Comparison of ENCODE assay signal across 8 cellular contexts in the genomic region with DNA sequence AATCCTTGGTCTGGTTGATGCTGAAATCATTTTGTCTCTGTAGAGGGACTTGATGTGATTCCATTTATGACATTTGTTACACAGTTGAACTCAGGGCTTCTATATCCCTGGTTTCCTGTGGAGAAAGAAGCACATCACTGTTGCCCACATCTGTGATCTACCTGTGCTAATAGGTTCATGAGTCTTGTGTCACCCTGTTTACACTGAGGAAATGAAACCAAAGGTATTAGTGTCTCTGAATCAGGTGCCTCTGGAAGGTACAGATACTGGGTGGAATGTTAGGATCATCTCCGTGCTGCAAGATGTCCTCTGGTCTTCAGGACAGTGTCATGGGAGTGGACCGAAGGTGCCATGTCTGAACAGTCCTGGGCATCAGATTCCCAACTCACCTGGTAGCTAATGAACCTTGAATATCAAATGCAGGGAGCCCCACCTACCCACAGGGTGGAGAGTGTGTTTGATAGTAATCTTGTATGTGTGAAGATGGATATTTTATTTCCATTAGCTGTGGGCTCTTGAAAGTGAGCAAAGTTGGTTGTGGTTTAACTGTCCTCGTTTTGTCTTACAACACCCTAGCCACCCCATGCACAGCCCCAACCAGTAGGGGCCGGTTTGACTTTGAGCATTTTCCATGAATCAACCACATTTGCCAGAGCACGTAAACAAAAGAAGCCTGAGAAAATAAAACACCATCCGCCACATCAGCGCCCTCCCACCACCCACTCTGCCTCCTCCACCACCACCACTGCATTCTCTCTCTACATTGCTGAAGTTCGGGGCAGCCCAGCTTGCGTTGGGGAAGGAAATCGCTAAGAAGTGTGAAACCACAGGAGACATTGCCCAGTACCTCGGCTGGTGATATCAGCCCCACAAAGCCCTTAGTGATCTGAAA.
DNase-seq lines count a peak whose midpoint lies in the region; ATAC-seq, FAIRE-seq and TF ChIP-seq lines count a peak whose summit lies in the region.

No MANE protein-coding gene starts in this region.

- no peak for FAIRE-seq in D721Med (lab: Jason Lieb, UNC)

- ATAC-seq in GM19372 (IDR thresholded peaks at IDR 0.05; ENCODE audit: low read depth, unreplicated experiment) (peak; percentile 85), HG03439 (IDR thresholded peaks at IDR 0.05; ENCODE audit: unreplicated experiment) (peak; percentile 84)

- no peak for TF ChIP-seq CTCF in D721Med (IDR thresholded peaks at IDR 0.05; ENCODE audit: insufficient read depth, missing control alignments)

- DNase-seq in activated CD4-positive, alpha-beta T cell treated with anti-CD3 and anti-CD28 coated beads for 1 hour = peak; percentile 38
- DNase-seq in effector CD4-positive, alpha-beta T cell = peak; percentile 48
- DNase-seq in stimulated activated CD4-positive, alpha-beta T cell treated with anti-CD3 and anti-CD28 coated beads, TNF-alpha, amount 100 ng/mL, for 24 hours (ENCODE audit: low read depth in 3 of 3) = peak; percentile 33 to 68 (median 52)
- DNase-seq in D721Med (ENCODE audit: insufficient read length, low spot score) (no peak), germinal center (ENCODE audit: low spot score) (no peak), NCI-H510A (lab: John Stamatoyannopoulos, UW) (no peak)

Comparison
In these comparisons a context has a peak if more than half of its experiments do, and no peak if none do; other contexts are left out.
1. DNase-seq: peak in activated CD4-positive, alpha-beta T cell treated with anti-CD3 and anti-CD28 coated beads for 1 hour (single experiment), effector CD4-positive, alpha-beta T cell (single experiment) and stimulated activated CD4-positive, alpha-beta T cell treated with anti-CD3 and anti-CD28 coated beads, TNF-alpha, amount 100 ng/mL, for 24 hours (3 of 3); none in D721Med (single experiment), germinal center (single experiment) and NCI-H510A (single experiment).